In genomic region chr18:75762758-75763157, GRCh38 we compare ENCODE assay signal across 29 cellular contexts.
DNase-seq lines count a peak whose midpoint lies in the region; ATAC-seq, FAIRE-seq and TF ChIP-seq lines count a peak whose summit lies in the region.
"Had no signal": no experiment of that assay in that cellular context is flagged by ENCODE, and none has a peak within 500 bp of the region (broad histone marks: within the 10 kb centered on the region; RNA-seq: fewer than 3 reads in every experiment).

No MANE protein-coding gene starts in this region.

- H3K27me3 ChIP-seq in HepG2 (ENCODE audit: control insufficient read depth in 1 of 2, insufficient read depth in 2 of 2, low read length in 2 of 2), result no peaks in the 10 kb centered on the region
- H3K27me3 ChIP-seq in right lobe of liver, result no peaks in the 10 kb centered on the region
- no peaks in the 10 kb centered on the region for H3K27me3 ChIP-seq in K562 (ENCODE audit: control insufficient read depth in 2 of 2, insufficient read depth in 2 of 2, low read length in 2 of 2)
- H3K27me3 ChIP-seq: BE2C; BLaER1; BLaER1 treated with 17β-estradiol and CSF1 and Interleukin-3, amounts not matched to agents 10 nM and 100 nM had no signal

- TF ChIP-seq CTCF in HepG2 (CRISPR knock-in tag; IDR thresholded peaks at IDR 0.05), result no peak
- no peak for TF ChIP-seq CTCF in right lobe of liver (IDR thresholded peaks at IDR 0.05)
- TF ChIP-seq CTCF in K562 (IDR thresholded peaks at IDR 0.05 in 2 of 3, conservative IDR thresholded peaks at IDR 0.05 in 1 of 3; ENCODE audit: insufficient read depth in 2 of 3, low read depth in 1 of 3, low read length in 3 of 3), result no peak

- TF ChIP-seq POLR2A in HepG2 (IDR thresholded peaks at IDR 0.05; ENCODE audit: insufficient read depth in 1 of 2, low read depth in 2 of 2, low read length in 2 of 2), result no peak
- TF ChIP-seq POLR2A in right lobe of liver (IDR thresholded peaks at IDR 0.05), result no peak
- TF ChIP-seq POLR2A in K562 (conservative IDR thresholded peaks at IDR 0.05), result no peak

- H3K27ac ChIP-seq in HepG2 (ENCODE audit: extremely low read length, insufficient read depth, low read length), result no peak overlapping the region
- H3K27ac ChIP-seq in right lobe of liver, result no peak overlapping the region
- no peak overlapping the region for H3K27ac ChIP-seq in K562 (ENCODE audit: extremely low read depth, low read depth, low read length)
- H3K27ac ChIP-seq: 22Rv1; A549; BLaER1; BLaER1 treated with 17β-estradiol and CSF1 and Interleukin-3, amounts not matched to agents 10 nM and 100 nM; C4-2B had no signal

- no TSS peak for BruUV-seq in HepG2 (replicated peaks; lab: Mats Ljungman, UMichigan)
- no TSS peak for BruUV-seq in K562 (replicated peaks; lab: Mats Ljungman, UMichigan)

- no peak overlapping the region for H2AFZ ChIP-seq in HepG2 (ENCODE audit: low read length)
- no peak overlapping the region for H2AFZ ChIP-seq in K562 (ENCODE audit: low read depth, low read length)

- no peaks in the 10 kb centered on the region for H3K36me3 ChIP-seq in HepG2 (replicated peaks in 1 of 2; ENCODE audit: control insufficient read depth in 1 of 2, insufficient read depth in 2 of 2, low read length in 2 of 2)
- H3K36me3 ChIP-seq in right lobe of liver, result no peaks in the 10 kb centered on the region
- H3K36me3 ChIP-seq in K562 (ENCODE audit: control insufficient read depth, insufficient read depth, low read length), result no peaks in the 10 kb centered on the region
- H3K36me3 ChIP-seq: BE2C; BLaER1; BLaER1 treated with 17β-estradiol and CSF1 and Interleukin-3, amounts not matched to agents 10 nM and 100 nM had no signal

- intact Hi-C loops in HepG2 (cut with micrococcal nuclease; ENCODE audit: unreplicated experiment), result no loop called here
- intact Hi-C loops in right lobe of liver (cut with DNase I), result no loop called here
- intact Hi-C loops in K562 (cut with micrococcal nuclease), result no loop called here

- no peak overlapping the region for H3K4me3 ChIP-seq in HepG2 (replicated peaks in 1 of 3; ENCODE audit: insufficient read depth in 1 of 3, low read depth in 2 of 3, low read length in 3 of 3)
- no peak overlapping the region for H3K4me3 ChIP-seq in right lobe of liver
- no peak overlapping the region for H3K4me3 ChIP-seq in K562
- H3K4me3 ChIP-seq: A549; BLaER1; BLaER1 treated with 17β-estradiol and CSF1 and Interleukin-3, amounts not matched to agents 10 nM and 100 nM had no signal

- H3K9me1 ChIP-seq in K562 (ENCODE audit: control insufficient read depth, insufficient read depth, low read length), result no peaks in the 10 kb centered on the region

- H3K4me2 ChIP-seq in HepG2 (ENCODE audit: low read depth, low read length), result no peak overlapping the region
- H3K4me2 ChIP-seq in K562 (ENCODE audit: insufficient read depth, low read length), result no peak overlapping the region
- H3K4me2 ChIP-seq: A549; BLaER1; BLaER1 treated with 17β-estradiol and CSF1 and Interleukin-3, amounts not matched to agents 10 nM and 100 nM had no signal

- POLR2A ChIA-PET in HepG2 (lab: Yijun Ruan, JAX) (no interaction called here), K562 (lab: Yijun Ruan, JAX) (interaction anchor here (0.6 kb wide), 1 partner anchor 44 kb away, joined by 3 read pairs; no protein-coding TSS in a partner anchor)

- H3K9me3 ChIP-seq in HepG2 (ENCODE audit: low read length) (no peaks in the 10 kb centered on the region), right lobe of liver (no peaks in the 10 kb centered on the region), K562 (replicated peaks; ENCODE audit: control insufficient read depth, insufficient read depth, low read depth, low read length) (no peaks in the 10 kb centered on the region)
- H3K9me3 ChIP-seq: A549; BE2C; BLaER1; BLaER1 treated with 17β-estradiol and CSF1 and Interleukin-3, amounts not matched to agents 10 nM and 100 nM; Caco-2 had no signal

- H3K4me1 ChIP-seq in HepG2 (ENCODE audit: insufficient read depth, low read length) (no peaks in the 10 kb centered on the region), right lobe of liver (no peaks in the 10 kb centered on the region), K562 (replicated peaks in 1 of 2; ENCODE audit: control insufficient read depth in 2 of 2, insufficient read depth in 2 of 2, low read length in 2 of 2) (no peaks in the 10 kb centered on the region)
- H3K4me1 ChIP-seq: A549; BE2C; BLaER1; BLaER1 treated with 17β-estradiol and CSF1 and Interleukin-3, amounts not matched to agents 10 nM and 100 nM; Caco-2 had no signal

- ATAC-seq in HepG2, result no peak
- ATAC-seq in right lobe of liver, result no peak
- no peak for ATAC-seq in K562
- ATAC-seq: A549; CD8-positive, alpha-beta T cell had no signal

- H4K20me1 ChIP-seq in HepG2 (ENCODE audit: insufficient read depth, low read length) (no peaks in the 10 kb centered on the region), K562 (replicated peaks; ENCODE audit: control insufficient read depth, insufficient read depth, low read length) (no peaks in the 10 kb centered on the region)
- H4K20me1 ChIP-seq: BLaER1; BLaER1 treated with 17β-estradiol and CSF1 and Interleukin-3, amounts not matched to agents 10 nM and 100 nM had no signal

- CTCF ChIA-PET in HepG2 (lab: Yijun Ruan, JAX; ENCODE audit: low intra/inter-chr PET ratio, low total read pairs) (no interaction called here), K562 (lab: Yijun Ruan, JAX; ENCODE audit: low intra/inter-chr PET ratio) (no interaction called here)

- DNase-seq in HepG2 (ENCODE audit: low spot score) (no peak), right lobe of liver (no peak), K562 (ENCODE audit: extremely low read depth in 1 of 4, low spot score in 3 of 4) (no peak), kidney tubule cell (ENCODE audit: low spot score) (no peak)
- DNase-seq: 8988T; ACHN; AML-193; BE2C; C1 segment of cervical spinal cord; Caco-2; Calu3; CD4-positive, alpha-beta memory T cell; CD4-positive, alpha-beta T cell; CD4-positive, CD25-positive, alpha-beta regulatory T cell; CD8-positive, alpha-beta memory T cell; CD8-positive, alpha-beta T cell; COR-L47; DMS 273 treated with DMSO at 0.1 percent for 48 hours; DMS153; DMS53; DMS79; DMS79 treated with DMSO at 0.1 percent for 48 hours; DND-41; EL had no signal

- FAIRE-seq in HepG2 (lab: Jason Lieb, UNC) (no peak), K562 (lab: Jason Lieb, UNC) (no peak)
- FAIRE-seq: A549 had no signal

- TF ChIP-seq EP300 in HepG2 (IDR thresholded peaks at IDR 0.05; ENCODE audit: low read depth in 2 of 2, low read length in 2 of 2), result no peak
- no peak for TF ChIP-seq EP300 in HepG2 (CRISPR knock-in tag; IDR thresholded peaks at IDR 0.05; ENCODE audit: borderline replicate concordance)
- TF ChIP-seq EP300 in K562 (IDR thresholded peaks at IDR 0.05; ENCODE audit: low read length), result no peak

- WGBS in HepG2 (ENCODE audit: low lambda C conversion rate), result 1% methylated on average over 2 of the region's 2 CpGs
- WGBS in right lobe of liver (ENCODE audit: insufficient coverage, low coverage, low lambda C conversion rate, missing lambda C conversion rate), result 43% methylated on average over 2 of the region's 2 CpGs
- WGBS in K562 (ENCODE audit: insufficient coverage, low coverage, missing lambda C conversion rate), result 0% methylated on average over 2 of the region's 2 CpGs

- H3K9ac ChIP-seq in HepG2 (ENCODE audit: insufficient read depth, low read depth, low read length), result no peak overlapping the region
- no peak overlapping the region for H3K9ac ChIP-seq in K562 (ENCODE audit: insufficient read depth in 1 of 2, low read depth in 2 of 2, low read length in 2 of 2)
- H3K9ac ChIP-seq: BLaER1; BLaER1 treated with 17β-estradiol and CSF1 and Interleukin-3, amounts not matched to agents 10 nM and 100 nM had no signal

- TF ChIP-seq RAD21 in HepG2 (CRISPR knock-in tag; IDR thresholded peaks at IDR 0.05), result no peak
- no peak for TF ChIP-seq RAD21 in K562 (CRISPR knock-in tag; conservative IDR thresholded peaks at IDR 0.05 in 1 of 2, IDR thresholded peaks at IDR 0.05 in 1 of 2)

- no peaks in the 10 kb centered on the region for H3K79me2 ChIP-seq in HepG2 (ENCODE audit: insufficient read depth, low read length)
- no peaks in the 10 kb centered on the region for H3K79me2 ChIP-seq in K562 (ENCODE audit: control insufficient read depth, insufficient read depth, low read length)

- in situ Hi-C loops in HepG2 (cut with HindIII; ENCODE audit: extremely low pct_ligation_motif_present, low pct_unique_long_range_greater_than_20kb) (no loop called here), K562 (cut with MboI) (no loop called here)

TF ChIP-seq in HepG2, 621 proteins besides CTCF, POLR2A, EP300 and RAD21:
- TF ChIP-seq MZF1 (CRISPR knock-in tag; IDR thresholded peaks at IDR 0.05; ENCODE audit: borderline replicate concordance) (no peak), RAD51 (IDR thresholded peaks at IDR 0.05; ENCODE audit: borderline replicate concordance) (peak; percentile 70)

TF ChIP-seq in K562, 482 proteins besides CTCF, POLR2A, EP300 and RAD21:
- TF ChIP-seq CREB1 (IDR thresholded peaks at IDR 0.05) (no peak), CREB1 (CRISPR knock-in tag; IDR thresholded peaks at IDR 0.05) (no peak), TFE3 (CRISPR knock-in tag; IDR thresholded peaks at IDR 0.05) (peak; percentile 72)
TF ChIP-seq in K562: peak in this region for 1.

Comparison
In these comparisons a context has a peak if more than half of its experiments do, and no peak if none do; other contexts are left out.
1. Of the 241 proteins assayed by ChIP-seq in both HepG2 and K562: peak only in HepG2: RAD51; only in K562: TFE3; in both: none; in neither: 239.